Comparison of ENCODE assay signal across 16 cellular contexts in genomic region chr14:97280526-97280925, GRCh38.
"Had no signal": no experiment of that assay in that cellular context is flagged by ENCODE, and none has a peak within 500 bp of the region (broad histone marks: within the 10 kb centered on the region; RNA-seq: fewer than 3 reads in every experiment).

No MANE protein-coding gene starts in this region.

- H3K36me3 ChIP-seq: colonic mucosa, heart left ventricle, ovary, sigmoid colon, spleen, WERI-Rb-1 had no signal

- H3K4me1 ChIP-seq: colonic mucosa, foreskin keratinocyte, heart left ventricle, sigmoid colon, spleen had no signal

- DNase-seq: activated CD4-positive, alpha-beta T cell treated with anti-CD3 and anti-CD28 coated beads, Interleukin-2, amount 50 U/mL, for 48 hours; activated CD8-positive, alpha-beta memory T cell treated with anti-CD3 and anti-CD28 coated beads, Interleukin-2, amount 10 ng/mL, durations not matched to agents 7 days and 5 days; activated naive CD4-positive, alpha-beta T cell treated with anti-CD3 and anti-CD28 coated beads for 36 hours; activated T-cell treated with anti-CD3 and anti-CD28 coated beads, Interleukin-2, amount 50 U/mL, for 1 hour; colonic mucosa; effector CD4-positive, alpha-beta T cell; foreskin keratinocyte; heart left ventricle; immature natural killer cell; ovary; sigmoid colon; spleen; stimulated activated naive CD8-positive, alpha-beta T cell treated with anti-CD3 and anti-CD28 coated beads, Interleukin-15, amount 100 ng/mL, for 72 hours; WERI-Rb-1 had no signal

- H3K4me3 Mint-ChIP-seq: activated CD8-positive, alpha-beta memory T cell treated with anti-CD3 and anti-CD28 coated beads, Interleukin-2, amount 10 ng/mL, durations not matched to agents 7 days and 5 days; activated naive CD4-positive, alpha-beta T cell treated with anti-CD3 and anti-CD28 coated beads for 36 hours; immature natural killer cell; stimulated activated naive CD8-positive, alpha-beta T cell treated with anti-CD3 and anti-CD28 coated beads, Interleukin-15, amount 100 ng/mL, for 72 hours had no signal

- H3K27ac Mint-ChIP-seq: activated CD8-positive, alpha-beta memory T cell treated with anti-CD3 and anti-CD28 coated beads, Interleukin-2, amount 10 ng/mL, durations not matched to agents 7 days and 5 days; activated naive CD4-positive, alpha-beta T cell treated with anti-CD3 and anti-CD28 coated beads for 36 hours; activated T-helper 2 cell treated with anti-CD3 and anti-CD28 coated beads, Interferon-gamma antibody, Interleukin-2, Interleukin-4, amounts not matched to agents 10 μg/mL and 5 μg/mL and 100 μg/mL, durations not matched to agents 14 hours and 24 hours and 36 hours had no signal

- H3K36me3 Mint-ChIP-seq: activated CD8-positive, alpha-beta memory T cell treated with anti-CD3 and anti-CD28 coated beads, Interleukin-2, amount 10 ng/mL, durations not matched to agents 7 days and 5 days; immature natural killer cell had no signal

- H3K4me3 ChIP-seq: colonic mucosa, heart left ventricle, lung, ovary, sigmoid colon, spleen had no signal

- H3K9me3 Mint-ChIP-seq: activated naive CD4-positive, alpha-beta T cell treated with anti-CD3 and anti-CD28 coated beads for 36 hours; activated T-helper 2 cell treated with anti-CD3 and anti-CD28 coated beads, Interferon-gamma antibody, Interleukin-2, Interleukin-4, amounts not matched to agents 10 μg/mL and 5 μg/mL and 100 μg/mL, durations not matched to agents 14 hours and 24 hours and 36 hours; immature natural killer cell; stimulated activated naive CD8-positive, alpha-beta T cell treated with anti-CD3 and anti-CD28 coated beads, Interleukin-15, amount 100 ng/mL, for 72 hours had no signal

- H3K27me3 ChIP-seq: colonic mucosa, foreskin keratinocyte, ovary, sigmoid colon had no signal

- H3K9me3 ChIP-seq: colonic mucosa, heart left ventricle, ovary, sigmoid colon, spleen had no signal
